18 cellular contexts compared by ENCODE assay signal in the genomic region with DNA sequence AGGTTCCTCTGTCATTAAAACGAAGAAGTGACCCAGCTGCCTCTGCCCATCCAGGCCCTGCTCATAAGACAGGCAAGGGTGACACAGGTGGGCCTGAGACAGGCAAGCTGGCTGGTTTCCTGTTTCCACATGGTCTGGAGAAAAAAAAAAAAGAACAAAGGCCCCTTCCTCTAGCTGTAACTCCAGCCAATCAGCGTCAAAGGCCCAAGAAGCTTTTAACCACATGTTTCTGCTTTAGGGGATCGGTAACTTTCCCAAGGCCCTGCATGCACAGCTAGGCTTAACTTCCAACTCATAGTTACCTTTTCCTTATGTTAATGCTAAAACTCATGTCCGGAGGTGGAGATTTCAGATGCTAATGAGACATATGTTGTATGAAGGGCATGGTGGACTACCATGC.
A peak's percentile ranks its signal among the peaks of the same experiment; 100 is the strongest.
DNase-seq lines count a peak whose midpoint lies in the region; ATAC-seq, FAIRE-seq and TF ChIP-seq lines count a peak whose summit lies in the region.
"Had no signal": no experiment of that assay in that cellular context is flagged by ENCODE, and none has a peak within 500 bp of the region (broad histone marks: within the 10 kb centered on the region; RNA-seq: fewer than 3 reads in every experiment).

No MANE protein-coding gene starts in this region.

- no peak overlapping the region for H3K4me3 Mint-ChIP-seq in WTC11
- H3K4me3 Mint-ChIP-seq: CD14-positive monocyte; CD4-positive, alpha-beta memory T cell had no signal

- no peak for TF ChIP-seq POLR2A in tibial nerve (IDR thresholded peaks at IDR 0.05)

- H2BK5ac ChIP-seq in mesenchymal stem cell (ENCODE audit: low read depth, low read length, poor library complexity, severe bottlenecking): no peak overlapping the region

- DNase-seq in HTR-8/SVneo (ENCODE audit: insufficient read length, low spot score): no peak
- DNase-seq in WTC11 (ENCODE audit: low spot score): no peak
- no peak for DNase-seq in mesenchymal stem cell
- no peak for DNase-seq in germinal center (ENCODE audit: low spot score)
- DNase-seq in tibial nerve (ENCODE audit: low spot score in 2 of 2): no peak
- DNase-seq: BE2C; CD4-positive, alpha-beta memory T cell; DMS153; DMS79; GDM1; GOT3 had no signal

- H3K27me3 Mint-ChIP-seq in WTC11 (ENCODE audit: low read depth): peaks cover 37% of the 10 kb centered on the region

- H3K18ac ChIP-seq in mesenchymal stem cell (ENCODE audit: low read depth in 1 of 2, low read length in 2 of 2): no peak overlapping the region

- 65% methylated on average over 3 of the region's 4 CpGs for WGBS in mesenchymal stem cell
- 37 to 71% methylated on average over 4 of the region's 4 CpGs for WGBS in tibial nerve, 2 donors

- FAIRE-seq in HTR-8/SVneo (lab: Jason Lieb, UNC): peak; percentile 49
- FAIRE-seq: A204.1, GM12892, GM18507, K562 had no signal

- H3K4me1 ChIP-seq in mesenchymal stem cell (ENCODE audit: control insufficient read depth, insufficient read depth, low read depth, low read length) (peaks cover 20% of the 10 kb centered on the region), tibial nerve (no peaks in the 10 kb centered on the region)
- H3K4me1 ChIP-seq: BE2C, HAP-1 had no signal

- peaks cover 34% of the 10 kb centered on the region for H3K4me1 Mint-ChIP-seq in WTC11
- H3K4me1 Mint-ChIP-seq: CD14-positive monocyte; CD4-positive, alpha-beta memory T cell had no signal

- peaks cover 5 to 33% of the 10 kb centered on the region in 2 experiments for H3K27me3 ChIP-seq in mesenchymal stem cell (ENCODE audit: control insufficient read depth in 1 of 2, insufficient read depth in 1 of 2, low read length in 2 of 2)
- H3K27me3 ChIP-seq in tibial nerve: no peaks in the 10 kb centered on the region
- H3K27me3 ChIP-seq: BE2C had no signal

- no peak overlapping the region for H2BK15ac ChIP-seq in mesenchymal stem cell (ENCODE audit: low read depth, poor library complexity, severe bottlenecking)

- CTCF ChIA-PET in WTC11 (lab: Charles Lee): interaction anchor here (2.2 kb wide), 1 partner anchor 58 kb away, joined by 8 read pairs; no protein-coding TSS in a partner anchor

- TF ChIP-seq CTCF in WTC11 (IDR thresholded peaks at IDR 0.05) (no peak), tibial nerve (IDR thresholded peaks at IDR 0.05) (no peak)

- no peak overlapping the region for H3K4me2 ChIP-seq in mesenchymal stem cell (ENCODE audit: low read length, poor library complexity, severe bottlenecking)

- no peak overlapping the region for H3K27ac ChIP-seq in mesenchymal stem cell (ENCODE audit: low read length, poor library complexity, severe bottlenecking)
- no peak overlapping the region for H3K27ac ChIP-seq in tibial nerve

- H3K4me3 ChIP-seq in mesenchymal stem cell (ENCODE audit: insufficient read depth in 1 of 2, low read depth in 1 of 2, low read length in 2 of 2) (no peak overlapping the region), tibial nerve (no peak overlapping the region)
- H3K4me3 ChIP-seq: HAP-1, K562 had no signal

- no peak overlapping the region for H2BK12ac ChIP-seq in mesenchymal stem cell (ENCODE audit: low read length in 2 of 2)

- no peaks in the 10 kb centered on the region for H3K79me1 ChIP-seq in mesenchymal stem cell (replicated peaks; ENCODE audit: low read length, poor library complexity, severe bottlenecking)

- peaks cover 13% of the 10 kb centered on the region for H3K9me3 Mint-ChIP-seq in WTC11

- no peaks in the 10 kb centered on the region for H3K9me3 ChIP-seq in mesenchymal stem cell (ENCODE audit: control insufficient read depth, low read length)
- no peaks in the 10 kb centered on the region for H3K9me3 ChIP-seq in tibial nerve
- H3K9me3 ChIP-seq: BE2C, HAP-1 had no signal

- no peak overlapping the region for H2AFZ ChIP-seq in mesenchymal stem cell (ENCODE audit: low read depth, low read length)

- H3K4ac ChIP-seq in mesenchymal stem cell (ENCODE audit: low read depth in 1 of 2, low read length in 2 of 2): no peak overlapping the region

- ATAC-seq in WTC11: peak; percentile 18
- ATAC-seq in GM19395 (IDR thresholded peaks at IDR 0.05; ENCODE audit: unreplicated experiment): no peak
- ATAC-seq: K562 had no signal

- H4K91ac ChIP-seq in mesenchymal stem cell (ENCODE audit: low read length): no peak overlapping the region

- no peak overlapping the region for H3K9ac ChIP-seq in mesenchymal stem cell (ENCODE audit: low read length)

- H4K8ac ChIP-seq in mesenchymal stem cell (ENCODE audit: low read length): no peak overlapping the region

- H2BK120ac ChIP-seq in mesenchymal stem cell (ENCODE audit: low read depth, low read length): no peak overlapping the region

- TF ChIP-seq EP300 in tibial nerve (IDR thresholded peaks at IDR 0.05): no peak

- peak overlapping the region; percentile 78 for H3K27ac Mint-ChIP-seq in WTC11
- H3K27ac Mint-ChIP-seq: CD14-positive monocyte; CD4-positive, alpha-beta memory T cell had no signal

- no peak overlapping the region for H3K14ac ChIP-seq in mesenchymal stem cell (ENCODE audit: low read length in 2 of 2)

- H3K36me3 Mint-ChIP-seq in WTC11: peaks cover 6% of the 10 kb centered on the region
- H3K36me3 Mint-ChIP-seq: CD14-positive monocyte; CD4-positive, alpha-beta memory T cell had no signal

- POLR2A ChIA-PET in WTC11 (lab: Charles Lee): no interaction called here

- peak overlapping the region; percentile 20 for H2AK5ac ChIP-seq in mesenchymal stem cell (ENCODE audit: low read length, severe bottlenecking)

- no peaks in the 10 kb centered on the region for H3K36me3 ChIP-seq in mesenchymal stem cell (ENCODE audit: control insufficient read depth in 1 of 2, insufficient read depth in 2 of 2, low read depth in 1 of 2, low read length in 2 of 2)
- H3K36me3 ChIP-seq in tibial nerve: no peaks in the 10 kb centered on the region
- H3K36me3 ChIP-seq: BE2C, HAP-1 had no signal

- H3K23ac ChIP-seq in mesenchymal stem cell (ENCODE audit: low read length in 2 of 2): no peak overlapping the region

TF ChIP-seq in WTC11, 78 proteins besides CTCF, POLR2A, EP300 and RAD21 (continues in another document):
- TF ChIP-seq GABPB1 (CRISPR knock-in tag; IDR thresholded peaks at IDR 0.05) (no peak), NFYB (CRISPR knock-in tag; conservative IDR thresholded peaks at IDR 0.05; ENCODE audit: low read depth) (peak; percentile 42), ESRRA (CRISPR knock-in tag; IDR thresholded peaks at IDR 0.05; ENCODE audit: borderline replicate concordance) (no peak), SMAD4 (CRISPR knock-in tag; IDR thresholded peaks at IDR 0.05) (no peak), NFATC4 (CRISPR knock-in tag; IDR thresholded peaks at IDR 0.05) (no peak), ETV6 (CRISPR knock-in tag; IDR thresholded peaks at IDR 0.05) (no peak), ZNF219 (CRISPR knock-in tag; IDR thresholded peaks at IDR 0.05; ENCODE audit: borderline replicate concordance) (no peak)
- TF ChIP-seq, protein P1, sequence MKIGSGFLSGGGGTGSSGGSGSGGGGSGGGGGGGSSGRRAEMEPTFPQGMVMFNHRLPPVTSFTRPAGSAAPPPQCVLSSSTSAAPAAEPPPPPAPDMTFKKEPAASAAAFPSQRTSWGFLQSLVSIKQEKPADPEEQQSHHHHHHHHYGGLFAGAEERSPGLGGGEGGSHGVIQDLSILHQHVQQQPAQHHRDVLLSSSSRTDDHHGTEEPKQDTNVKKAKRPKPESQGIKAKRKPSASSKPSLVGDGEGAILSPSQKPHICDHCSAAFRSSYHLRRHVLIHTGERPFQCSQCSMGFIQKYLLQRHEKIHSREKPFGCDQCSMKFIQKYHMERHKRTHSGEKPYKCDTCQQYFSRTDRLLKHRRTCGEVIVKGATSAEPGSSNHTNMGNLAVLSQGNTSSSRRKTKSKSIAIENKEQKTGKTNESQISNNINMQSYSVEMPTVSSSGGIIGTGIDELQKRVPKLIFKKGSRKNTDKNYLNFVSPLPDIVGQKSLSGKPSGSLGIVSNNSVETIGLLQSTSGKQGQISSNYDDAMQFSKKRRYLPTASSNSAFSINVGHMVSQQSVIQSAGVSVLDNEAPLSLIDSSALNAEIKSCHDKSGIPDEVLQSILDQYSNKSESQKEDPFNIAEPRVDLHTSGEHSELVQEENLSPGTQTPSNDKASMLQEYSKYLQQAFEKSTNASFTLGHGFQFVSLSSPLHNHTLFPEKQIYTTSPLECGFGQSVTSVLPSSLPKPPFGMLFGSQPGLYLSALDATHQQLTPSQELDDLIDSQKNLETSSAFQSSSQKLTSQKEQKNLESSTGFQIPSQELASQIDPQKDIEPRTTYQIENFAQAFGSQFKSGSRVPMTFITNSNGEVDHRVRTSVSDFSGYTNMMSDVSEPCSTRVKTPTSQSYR (CRISPR knock-in tag; IDR thresholded peaks at IDR 0.05): no peak
- TF ChIP-seq, protein P2, sequence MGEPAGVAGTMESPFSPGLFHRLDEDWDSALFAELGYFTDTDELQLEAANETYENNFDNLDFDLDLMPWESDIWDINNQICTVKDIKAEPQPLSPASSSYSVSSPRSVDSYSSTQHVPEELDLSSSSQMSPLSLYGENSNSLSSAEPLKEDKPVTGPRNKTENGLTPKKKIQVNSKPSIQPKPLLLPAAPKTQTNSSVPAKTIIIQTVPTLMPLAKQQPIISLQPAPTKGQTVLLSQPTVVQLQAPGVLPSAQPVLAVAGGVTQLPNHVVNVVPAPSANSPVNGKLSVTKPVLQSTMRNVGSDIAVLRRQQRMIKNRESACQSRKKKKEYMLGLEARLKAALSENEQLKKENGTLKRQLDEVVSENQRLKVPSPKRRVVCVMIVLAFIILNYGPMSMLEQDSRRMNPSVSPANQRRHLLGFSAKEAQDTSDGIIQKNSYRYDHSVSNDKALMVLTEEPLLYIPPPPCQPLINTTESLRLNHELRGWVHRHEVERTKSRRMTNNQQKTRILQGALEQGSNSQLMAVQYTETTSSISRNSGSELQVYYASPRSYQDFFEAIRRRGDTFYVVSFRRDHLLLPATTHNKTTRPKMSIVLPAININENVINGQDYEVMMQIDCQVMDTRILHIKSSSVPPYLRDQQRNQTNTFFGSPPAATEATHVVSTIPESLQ (CRISPR knock-in tag; IDR thresholded peaks at IDR 0.05): no peak
- TF ChIP-seq, protein P3, sequence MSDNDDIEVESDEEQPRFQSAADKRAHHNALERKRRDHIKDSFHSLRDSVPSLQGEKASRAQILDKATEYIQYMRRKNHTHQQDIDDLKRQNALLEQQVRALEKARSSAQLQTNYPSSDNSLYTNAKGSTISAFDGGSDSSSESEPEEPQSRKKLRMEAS (CRISPR knock-in tag; IDR thresholded peaks at IDR 0.05): peak; percentile 49; the same call in 1 of the 2 replicates
